In the genomic region with DNA sequence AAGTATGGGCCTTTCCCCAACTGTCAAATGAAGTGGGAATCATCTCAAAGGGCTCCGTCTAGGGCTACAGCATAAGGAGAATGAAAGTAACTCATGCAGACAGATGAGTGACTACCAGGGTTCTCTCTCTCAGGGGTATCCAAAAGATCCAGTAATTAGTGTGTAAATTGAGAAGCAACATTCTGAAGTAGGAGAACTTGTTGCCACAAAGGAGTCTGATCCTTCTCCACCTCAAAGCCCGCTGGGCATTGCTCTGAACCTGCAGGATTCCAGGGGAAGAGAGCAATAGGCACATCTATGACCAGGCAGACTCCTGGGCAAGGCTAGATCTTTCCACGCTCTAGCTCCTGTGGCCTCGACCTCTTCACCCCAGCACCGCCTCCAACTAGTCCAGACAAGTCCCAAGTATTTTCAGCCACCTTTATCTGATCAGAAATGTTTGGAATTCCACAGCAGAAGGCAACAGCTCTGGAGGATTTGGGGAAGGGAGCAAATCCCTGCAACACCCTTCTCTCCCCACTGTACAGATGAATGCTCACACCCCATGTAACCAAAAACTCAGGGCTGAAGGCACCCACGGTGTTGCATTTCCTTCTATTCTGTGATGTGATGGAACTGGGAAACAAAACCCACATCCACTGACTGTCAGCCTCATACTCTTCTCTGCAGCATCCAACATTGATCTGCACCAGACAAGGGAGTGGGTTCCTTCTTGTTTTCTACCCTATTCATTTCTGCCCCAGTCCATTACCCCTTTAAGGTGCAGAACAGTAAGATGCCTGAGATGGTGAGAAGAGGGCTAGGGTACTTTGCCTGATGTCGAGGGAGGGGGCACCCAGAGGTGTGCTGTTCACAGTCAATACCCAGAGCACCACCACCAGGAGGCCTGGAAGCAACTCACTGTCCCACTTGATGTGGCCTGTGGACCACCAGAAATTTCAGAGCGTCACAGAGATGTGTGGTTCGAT, we compare ENCODE assay signal across 9 cellular contexts. TPM values are rescaled to one million over a fixed set of nuclear protein-coding genes. Genes with fewer than 3 reads are reported as not detected.
DNase-seq lines count a peak whose midpoint lies in the region; ATAC-seq and TF ChIP-seq lines count a peak whose summit lies in the region.
"Had no signal": no experiment of that assay in that cellular context is flagged by ENCODE, and none has a peak within 500 bp of the region (broad histone marks: within the 10 kb centered on the region; RNA-seq: fewer than 3 reads in every experiment).

No MANE protein-coding gene starts in this region.

- H3K27me3 Mint-ChIP-seq in GM23338 (ENCODE audit: insufficient read depth, low read depth, poor library complexity) (peaks cover 5% of the 10 kb centered on the region), T-cell (no peaks in the 10 kb centered on the region), progenitor cell of endocrine pancreas (no peaks in the 10 kb centered on the region)

- H3K27ac Mint-ChIP-seq in GM23338 (peak overlapping the region; percentile 14), T-cell (peak overlapping the region; percentile 96 to 99), progenitor cell of endocrine pancreas (peak overlapping the region; percentile 92)

- 0 out of 2 replicates have a peak overlapping the region, but pooled peaks have one; percentile 57 for H3K4me2 ChIP-seq in GM23338

- peaks cover 25% of the 10 kb centered on the region for H4K20me1 ChIP-seq in GM23338 (replicated peaks; ENCODE audit: insufficient read depth)

- CTCF ChIA-PET in T-cell (lab: Charles Lee) = interaction anchor here in 1 of 2 donors (0.8 to 2.7 kb wide), 2 partner anchors 18 to 45 kb away, joined by 3 to 9 read pairs; no protein-coding TSS in a partner anchor

- H3K36me3 Mint-ChIP-seq in GM23338 (ENCODE audit: low read depth) (peaks cover 12% of the 10 kb centered on the region), T-cell (peaks cover 34% of the 10 kb centered on the region), progenitor cell of endocrine pancreas (ENCODE audit: insufficient read depth) (peaks cover 26% of the 10 kb centered on the region)

- H3K4me3 Mint-ChIP-seq in GM23338 (no peak overlapping the region), T-cell (peak overlapping the region in 1 of 3 donors; percentile 99), progenitor cell of endocrine pancreas (ENCODE audit: low read depth) (peak overlapping the region; percentile 18)

- peaks cover 17% of the 10 kb centered on the region for H3K4me1 ChIP-seq in GM23338 (ENCODE audit: insufficient read depth)

- DNase-seq in GM23338 (ENCODE audit: low spot score) (peak; percentile 57), T-cell (no peak), epithelial cell of prostate (ENCODE audit: low read depth, low spot score) (no peak), progenitor cell of endocrine pancreas (ENCODE audit: low spot score, unreplicated experiment) (no peak), G401 (ENCODE audit: low spot score) (no peak), erythroblast (lab: John Stamatoyannopoulos, UW) (no peak), Ammon's horn (ENCODE audit: low spot score) (no peak), KG1 (lab: John Stamatoyannopoulos, UW) (no peak)
- DNase-seq: effector CD8-positive, alpha-beta T cell had no signal

- peaks cover 22% of the 10 kb centered on the region for H3K4me1 Mint-ChIP-seq in GM23338
- peaks cover 91 to 97% (median 96%) of the 10 kb centered on the region in 3 donors for H3K4me1 Mint-ChIP-seq in T-cell
- H3K4me1 Mint-ChIP-seq in progenitor cell of endocrine pancreas (ENCODE audit: low read depth) = peaks cover 56% of the 10 kb centered on the region

- POLR2A ChIA-PET in T-cell (lab: Charles Lee) = interaction anchor here in 1 of 2 donors (0.6 kb wide), 1 partner anchor 74 kb away, joined by 4 read pairs; no protein-coding TSS in a partner anchor

- no peak for TF ChIP-seq POLR2A in erythroblast (IDR thresholded peaks at IDR 0.05; ENCODE audit: low read length)

- H3K4me3 ChIP-seq in GM23338 = no peak overlapping the region

- H3K9me3 Mint-ChIP-seq in GM23338 = no peaks in the 10 kb centered on the region
- no peaks in the 10 kb centered on the region for H3K9me3 Mint-ChIP-seq in T-cell
- H3K9me3 Mint-ChIP-seq in progenitor cell of endocrine pancreas (ENCODE audit: low read depth) = no peaks in the 10 kb centered on the region

- H3F3A ChIP-seq in GM23338 (replicated peaks; ENCODE audit: low read depth) = peaks cover 35% of the 10 kb centered on the region

- H3K9me2 ChIP-seq in GM23338 (ENCODE audit: insufficient read depth) = no peaks in the 10 kb centered on the region; the same call in 1 of the 2 replicates

- peaks cover 66% of the 10 kb centered on the region for H3K79me2 ChIP-seq in GM23338 (replicated peaks; ENCODE audit: insufficient read depth)

- 0 out of 2 replicates have a peak, but pooled peaks cover 12% of the 10 kb centered on the region for H3K36me3 ChIP-seq in GM23338 (ENCODE audit: insufficient read depth)

- in situ Hi-C loops in G401 (cut with HindIII; ENCODE audit: low sequenced_read_pairs) = no loop called here

- TF ChIP-seq CTCF in GM23338 (conservative IDR thresholded peaks at IDR 0.05; ENCODE audit: low read depth in 2 of 2) (no peak), progenitor cell of endocrine pancreas (IDR thresholded peaks at IDR 0.05; ENCODE audit: unreplicated experiment) (no peak)

- H3K27me3 ChIP-seq in GM23338 (ENCODE audit: insufficient read depth) = no peaks in the 10 kb centered on the region

- H3K27ac ChIP-seq in GM23338 (ENCODE audit: low read depth) (peak overlapping the region; percentile 40), epithelial cell of prostate (peak overlapping the region; percentile 100)

- ATAC-seq in GM23338 = peak; percentile 53
- no peak for ATAC-seq in T-cell (replicated peaks in 1 of 4)

- no peak overlapping the region for H2AFZ ChIP-seq in GM23338

TF ChIP-seq in GM23338, 12 proteins besides CTCF, POLR2A, EP300 and RAD21 (continues in another document):
- no peak for TF ChIP-seq ZNF331 (CRISPR knock-in tag; IDR thresholded peaks at IDR 0.05; ENCODE audit: low read depth)

RNA-seq across cellular contexts. Expression of a gene that starts 41.0 kb away (rescaled TPM):
- total RNA-seq in GM23338 (2014; rRNA removed; shearing (Covaris generic)) = not detected in 2 replicates
- 0.63 and 1.1 TPM in 2 replicates for polyA plus RNA-seq in GM23338 (2016; fragmentation: Nextera tagmentation; extraction: Ambion mirVana)
- not detected for total RNA-seq in T-cell
- total RNA-seq in progenitor cell of endocrine pancreas = not detected in 2 replicates
- total RNA-seq in G401 (2014; rRNA removed; shearing (Covaris generic)) = not detected in 2 replicates

RNA-seq across cellular contexts. Expression of a gene that starts 44.0 kb away (rescaled TPM):
- 108 and 110 TPM in 2 replicates for total RNA-seq in GM23338 (2014; rRNA removed; shearing (Covaris generic))
- polyA plus RNA-seq in GM23338 (2016; fragmentation: Nextera tagmentation; extraction: Ambion mirVana) = 39.9 and 42.4 TPM in 2 replicates
- 10 to 100 TPM; 26.6 to 33.8 (median 27.7) TPM for total RNA-seq in T-cell
- 130 and 136 TPM in 2 replicates for total RNA-seq in progenitor cell of endocrine pancreas
- 104 and 109 TPM in 2 replicates for total RNA-seq in G401 (2014; rRNA removed; shearing (Covaris generic))

Comparison
In these comparisons a context has a peak if more than half of its experiments do, and no peak if none do; other contexts are left out.
1. H3K27ac Mint-ChIP-seq: peak in every context shown above with its lines; median percentile 98 in T-cell; 92 in progenitor cell of endocrine pancreas; 14 in GM23338.